8 cellular contexts compared by ENCODE assay signal in genomic region chr17:60896996-60897395, GRCh38.
"Had no signal": no experiment of that assay in that cellular context is flagged by ENCODE, and none has a peak within 500 bp of the region (broad histone marks: within the 10 kb centered on the region; RNA-seq: fewer than 3 reads in every experiment).

No MANE protein-coding gene starts in this region.

- ATAC-seq: GM12878 had no signal

- FAIRE-seq: G401.6, GM12878, GM12891, GM12892, GM18507, GM19239 had no signal

- DNase-seq: GDM1, GF-D8 had no signal

- H3K4me3 ChIP-seq: GM12878 had no signal
